ENCODE assay signal across 15 cellular contexts in the genomic region with DNA sequence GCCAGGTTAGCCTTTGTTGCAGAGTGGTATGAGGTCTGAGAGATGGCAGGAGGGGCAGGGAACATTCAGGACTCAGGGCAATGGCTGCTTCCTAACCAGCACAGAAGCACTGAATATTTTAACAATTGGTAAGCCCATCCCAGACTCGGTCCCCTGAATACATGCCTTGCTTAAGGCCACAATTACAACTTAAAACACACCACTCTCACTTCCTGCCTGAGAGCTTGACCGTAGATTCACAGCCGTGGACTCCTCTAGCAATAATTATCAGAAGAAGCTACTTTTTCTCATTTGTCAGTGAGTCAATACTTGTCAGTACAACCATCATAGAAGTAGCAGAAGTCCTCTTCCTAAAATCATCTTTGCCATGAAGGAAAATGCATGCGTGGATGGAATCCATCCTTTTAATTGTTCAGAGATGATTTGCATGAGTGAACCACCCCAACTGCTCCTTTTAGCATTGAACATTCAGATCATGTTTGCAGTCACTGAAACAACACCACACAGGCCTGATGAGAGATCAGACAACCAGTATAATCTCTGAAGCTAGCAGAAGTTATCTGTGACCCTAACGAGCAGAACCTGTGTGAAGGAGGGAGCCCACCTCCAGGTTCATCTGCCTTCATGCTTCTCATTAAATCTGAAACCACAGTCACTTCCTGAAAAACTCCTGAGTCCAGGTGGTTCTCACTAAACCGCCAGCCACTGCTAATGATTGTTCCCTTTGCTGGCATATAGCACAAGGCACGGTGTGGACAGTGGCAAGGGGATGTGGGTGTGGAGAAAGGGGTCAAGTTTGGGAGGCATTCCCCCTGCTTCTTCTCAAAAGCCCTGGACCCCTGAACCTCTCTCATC.
A peak's percentile ranks its signal among the peaks of the same experiment; 100 is the strongest.
DNase-seq lines count a peak whose midpoint lies in the region; ATAC-seq, FAIRE-seq and TF ChIP-seq lines count a peak whose summit lies in the region.
"Had no signal": no experiment of that assay in that cellular context is flagged by ENCODE, and none has a peak within 500 bp of the region (broad histone marks: within the 10 kb centered on the region; RNA-seq: fewer than 3 reads in every experiment).

No MANE protein-coding gene starts in this region.

- DNase-seq in GM12878 (ENCODE audit: low read depth, low spot score) (peak; percentile 41), substantia nigra (lab: John Stamatoyannopoulos, UW) (no peak), OCI-M2 (lab: John Stamatoyannopoulos, UW; ENCODE audit: unreplicated experiment) (no peak), testis (no peak)
- DNase-seq: activated CD4-positive, alpha-beta memory T cell treated with anti-CD3 and anti-CD28 coated beads for 36 hours; activated gamma-delta T cell; endodermal cell; left colon; retina had no signal

- in situ Hi-C loops in GM12878 (cut with MboI), result no loop called here

- TF ChIP-seq RAD21 in GM12878 (IDR thresholded peaks at IDR 0.05; ENCODE audit: insufficient read depth, low read depth, low read length), result peak; percentile 2; the same call in 1 of the 2 replicates

- H3K27ac ChIP-seq in GM12878 (ENCODE audit: control insufficient read depth, insufficient read depth) (peak overlapping the region; percentile 79), substantia nigra (ENCODE audit: low read depth, low read length, poor library complexity, severe bottlenecking) (no peak overlapping the region), testis (no peak overlapping the region)
- H3K27ac ChIP-seq: BLaER1 treated with 17β-estradiol and CSF1 and Interleukin-3, amounts not matched to agents 10 nM and 100 nM had no signal

- SMC1A ChIA-PET in GM12878 (lab: Charles Lee; ENCODE audit: uncharacterized antibody, unreplicated experiment), result interaction anchor here (0.6 to 2.1 kb wide), 6 partner anchors 12 to 212 kb away, joined by 3 to 7 read pairs (median 3); no protein-coding TSS in a partner anchor

- peak overlapping the region; percentile 85 for H3K4me2 ChIP-seq in GM12878 (ENCODE audit: control insufficient read depth, insufficient read depth)
- H3K4me2 ChIP-seq: BLaER1 treated with 17β-estradiol and CSF1 and Interleukin-3, amounts not matched to agents 10 nM and 100 nM had no signal

- ATAC-seq in GM18873 (IDR thresholded peaks at IDR 0.05; ENCODE audit: low FRiP score, unreplicated experiment) (peak; percentile 56), GM21737 (IDR thresholded peaks at IDR 0.05; ENCODE audit: unreplicated experiment) (peak; percentile 71), HG03196 (IDR thresholded peaks at IDR 0.05; ENCODE audit: unreplicated experiment) (peak; percentile 51), GM12878 (peak; percentile 87), GM18858 (IDR thresholded peaks at IDR 0.05; ENCODE audit: unreplicated experiment) (no peak)
- ATAC-seq: left colon had no signal

- RAD21 ChIA-PET in GM12878 (lab: Charles Lee; ENCODE audit: unreplicated experiment), result interaction anchor here (0.7 to 1.1 kb wide), 4 partner anchors 44 to 355 kb away, joined by 3 to 4 read pairs (median 3); no protein-coding TSS in a partner anchor

- H2AFZ ChIP-seq in GM12878 (ENCODE audit: control insufficient read depth, low read depth, low read length), result peak overlapping the region; percentile 68

- no peak for TF ChIP-seq EP300 in GM12878 (IDR thresholded peaks at IDR 0.05; ENCODE audit: borderline replicate concordance in 1 of 2, control insufficient read depth in 1 of 2, low read depth in 2 of 2, low read length in 2 of 2)

- peak overlapping the region; percentile 30; the same call in 1 of the 2 replicates for H3K9ac ChIP-seq in GM12878 (ENCODE audit: control insufficient read depth, insufficient read depth, low read length)
- H3K9ac ChIP-seq: BLaER1 treated with 17β-estradiol and CSF1 and Interleukin-3, amounts not matched to agents 10 nM and 100 nM had no signal

- TF ChIP-seq POLR2A in GM12878 (IDR thresholded peaks at IDR 0.05; ENCODE audit: low read depth, low read length) (no peak), testis (IDR thresholded peaks at IDR 0.05) (no peak)

- no peaks in the 10 kb centered on the region for H4K20me1 ChIP-seq in GM12878 (ENCODE audit: control insufficient read depth, insufficient read depth)
- H4K20me1 ChIP-seq: BLaER1 treated with 17β-estradiol and CSF1 and Interleukin-3, amounts not matched to agents 10 nM and 100 nM had no signal

- BruUV-seq in GM12878 (replicated peaks; lab: Mats Ljungman, UMichigan), result no TSS peak

- H3K79me2 ChIP-seq in GM12878 (ENCODE audit: control insufficient read depth, insufficient read depth, low read length), result no peaks in the 10 kb centered on the region

- H3K36me3 ChIP-seq in GM12878 (ENCODE audit: control insufficient read depth in 2 of 2, insufficient read depth in 2 of 2, low read length in 1 of 2) (no peaks in the 10 kb centered on the region), testis (ENCODE audit: low read depth, missing control alignments) (no peaks in the 10 kb centered on the region)
- H3K36me3 ChIP-seq: BLaER1 treated with 17β-estradiol and CSF1 and Interleukin-3, amounts not matched to agents 10 nM and 100 nM had no signal

- intact Hi-C loops in GM12878 (cut with micrococcal nuclease; ENCODE audit: unreplicated experiment), result loop anchor here (5.0 to 10.0 kb wide), 2 partner anchors 207 to 795 kb away; a partner anchor contains a TSS
- intact Hi-C loops in testis (cut with DNase I; ENCODE audit: low total_unique reads), result no loop called here

- POLR2A ChIA-PET in GM12878 (lab: Charles Lee), result no interaction called here

- H3K27me3 ChIP-seq in GM12878 (replicated peaks in 1 of 2; ENCODE audit: control insufficient read depth in 2 of 2, insufficient read depth in 2 of 2, low read length in 1 of 2) (no peaks in the 10 kb centered on the region), testis (no peaks in the 10 kb centered on the region)
- H3K27me3 ChIP-seq: BLaER1 treated with 17β-estradiol and CSF1 and Interleukin-3, amounts not matched to agents 10 nM and 100 nM had no signal

- peak; percentile 96 for FAIRE-seq in GM12878 (lab: Jason Lieb, UNC)
- FAIRE-seq: RCC 7860 had no signal

- H3K4me1 ChIP-seq in GM12878 (ENCODE audit: control insufficient read depth, insufficient read depth, low read length) (peaks cover 17% of the 10 kb centered on the region), testis (no peaks in the 10 kb centered on the region)

- H3K4me3 ChIP-seq in GM12878 (no peak overlapping the region), testis (no peak overlapping the region)
- H3K4me3 ChIP-seq: BLaER1 treated with 17β-estradiol and CSF1 and Interleukin-3, amounts not matched to agents 10 nM and 100 nM had no signal

- 14% methylated on average over 7 of the region's 7 CpGs for WGBS in GM12878 (ENCODE audit: insufficient coverage, insufficient replicate concordance, low lambda C conversion rate, missing lambda C conversion rate)
- 66 to 74% methylated on average over 7 of the region's 7 CpGs for WGBS in testis, 2 donors

- CTCF ChIA-PET in GM12878 (lab: Yijun Ruan, JAX), result no interaction called here

- H3K9me3 ChIP-seq in GM12878 (replicated peaks; ENCODE audit: control insufficient read depth, insufficient read depth, low read length) (peaks cover 17% of the 10 kb centered on the region), testis (no peaks in the 10 kb centered on the region)

- TF ChIP-seq CTCF in GM12878 (IDR thresholded peaks at IDR 0.05 in 2 of 3, conservative IDR thresholded peaks at IDR 0.05 in 1 of 3; ENCODE audit: control insufficient read depth in 2 of 3, extremely low read depth in 1 of 3, insufficient read depth in 1 of 3, low read depth in 3 of 3, low read length in 3 of 3), result no peak
- TF ChIP-seq CTCF in testis (IDR thresholded peaks at IDR 0.05), result no peak

TF ChIP-seq in GM12878, 131 proteins besides CTCF, POLR2A, EP300 and RAD21 (continues in another document):
- no peak for TF ChIP-seq ZNF384 (IDR thresholded peaks at IDR 0.05; ENCODE audit: borderline replicate concordance, low read depth, low read length)
- 0 out of 2 replicates have a peak, but pooled peaks have one; percentile 20 for TF ChIP-seq CBFB (IDR thresholded peaks at IDR 0.05; ENCODE audit: low read depth)
- no peak; the same call in 1 of the 2 replicates for TF ChIP-seq EED (IDR thresholded peaks at IDR 0.05; ENCODE audit: low read depth)
- TF ChIP-seq NFIC (IDR thresholded peaks at IDR 0.05; ENCODE audit: low read depth, low read length), result 0 out of 2 replicates have a peak, but pooled peaks have one; percentile 33
- TF ChIP-seq, protein P1, sequence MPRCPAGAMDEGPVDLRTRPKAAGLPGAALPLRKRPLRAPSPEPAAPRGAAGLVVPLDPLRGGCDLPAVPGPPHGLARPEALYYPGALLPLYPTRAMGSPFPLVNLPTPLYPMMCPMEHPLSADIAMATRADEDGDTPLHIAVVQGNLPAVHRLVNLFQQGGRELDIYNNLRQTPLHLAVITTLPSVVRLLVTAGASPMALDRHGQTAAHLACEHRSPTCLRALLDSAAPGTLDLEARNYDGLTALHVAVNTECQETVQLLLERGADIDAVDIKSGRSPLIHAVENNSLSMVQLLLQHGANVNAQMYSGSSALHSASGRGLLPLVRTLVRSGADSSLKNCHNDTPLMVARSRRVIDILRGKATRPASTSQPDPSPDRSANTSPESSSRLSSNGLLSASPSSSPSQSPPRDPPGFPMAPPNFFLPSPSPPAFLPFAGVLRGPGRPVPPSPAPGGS (IDR thresholded peaks at IDR 0.05; ENCODE audit: borderline replicate concordance, insufficient read depth, low read depth, low read length, poor library complexity, severe bottlenecking), result no peak
- TF ChIP-seq, protein P2, sequence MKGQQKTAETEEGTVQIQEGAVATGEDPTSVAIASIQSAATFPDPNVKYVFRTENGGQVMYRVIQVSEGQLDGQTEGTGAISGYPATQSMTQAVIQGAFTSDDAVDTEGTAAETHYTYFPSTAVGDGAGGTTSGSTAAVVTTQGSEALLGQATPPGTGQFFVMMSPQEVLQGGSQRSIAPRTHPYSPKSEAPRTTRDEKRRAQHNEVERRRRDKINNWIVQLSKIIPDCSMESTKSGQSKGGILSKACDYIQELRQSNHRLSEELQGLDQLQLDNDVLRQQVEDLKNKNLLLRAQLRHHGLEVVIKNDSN (IDR thresholded peaks at IDR 0.05; ENCODE audit: borderline replicate concordance, extremely low read length, insufficient read depth, low read depth, low read length), result no peak
- no peak for TF ChIP-seq FOXK2 (IDR thresholded peaks at IDR 0.05)
